In the genomic region with DNA sequence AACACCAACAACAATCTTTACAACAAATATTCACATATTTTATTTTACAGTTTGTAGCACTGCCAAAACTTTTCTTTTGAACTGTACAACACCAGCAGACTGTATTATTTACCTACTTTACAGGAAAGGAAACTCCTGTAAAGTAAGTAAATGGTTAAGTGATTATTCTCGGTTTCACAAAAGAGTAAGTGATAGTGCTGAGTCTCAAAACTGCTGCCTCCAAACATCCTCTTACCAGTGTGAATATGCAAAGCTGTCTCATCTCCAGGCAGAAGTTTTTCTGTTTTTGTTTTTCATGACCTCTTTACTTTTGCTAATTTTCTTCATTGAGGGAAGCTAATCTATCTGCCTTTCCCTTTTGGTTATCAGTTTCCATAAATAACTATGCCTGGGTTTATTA, we compare ENCODE assay signal across 20 cellular contexts.
DNase-seq lines count a peak whose midpoint lies in the region; ATAC-seq, FAIRE-seq and TF ChIP-seq lines count a peak whose summit lies in the region.
"Had no signal": no experiment of that assay in that cellular context is flagged by ENCODE, and none has a peak within 500 bp of the region (broad histone marks: within the 10 kb centered on the region; RNA-seq: fewer than 3 reads in every experiment).

No MANE protein-coding gene starts in this region.

- H3K4me2 ChIP-seq in keratinocyte (ENCODE audit: control insufficient read depth, extremely low read depth, insufficient read depth, low read depth, low read length) = no peak overlapping the region

- no peaks in the 10 kb centered on the region for H3K36me3 ChIP-seq in keratinocyte (ENCODE audit: control insufficient read depth in 2 of 2, extremely low read depth in 1 of 2, insufficient read depth in 2 of 2, low read length in 2 of 2)
- H3K36me3 ChIP-seq in vagina = no peaks in the 10 kb centered on the region

- no peak overlapping the region for H2AFZ ChIP-seq in keratinocyte (ENCODE audit: control insufficient read depth, low read length)

- no peaks in the 10 kb centered on the region for H3K27me3 ChIP-seq in keratinocyte (ENCODE audit: control insufficient read depth, extremely low read depth, insufficient read depth, low read length)
- H3K27me3 ChIP-seq in vagina = no peaks in the 10 kb centered on the region
- H3K27me3 ChIP-seq: testis had no signal

- peak overlapping the region; percentile 70 for H3K27ac Mint-ChIP-seq in activated CD4-positive, alpha-beta T cell treated with anti-CD3 and anti-CD28 coated beads, Interleukin-2, amount 10 ng/mL, durations not matched to agents 24 days and 14 days
- H3K27ac Mint-ChIP-seq: activated T-cell treated with anti-CD3 and anti-CD28 coated beads, Interleukin-2, amount 50 U/mL, for 24 hours had no signal

- no peaks in the 10 kb centered on the region for H3K9me1 ChIP-seq in keratinocyte (ENCODE audit: control insufficient read depth, extremely low read depth, insufficient read depth, low read length)

- FAIRE-seq in keratinocyte (lab: Jason Lieb, UNC) = peak; percentile 68
- FAIRE-seq: frontal cortex, kidney, TTC549 had no signal

- H3K27ac ChIP-seq in keratinocyte (ENCODE audit: control insufficient read depth, insufficient read depth, low read length) = no peak overlapping the region
- no peak overlapping the region for H3K27ac ChIP-seq in vagina
- H3K27ac ChIP-seq: RWPE1, testis had no signal

- no peak for DNase-seq in activated CD4-positive, alpha-beta T cell treated with anti-CD3 and anti-CD28 coated beads, Interleukin-2, amount 10 ng/mL, durations not matched to agents 24 days and 14 days
- DNase-seq in activated CD4-positive, alpha-beta T cell treated with anti-CD3 and anti-CD28 coated beads for 1 hour = no peak
- DNase-seq in keratinocyte (ENCODE audit: low read depth, low spot score) = no peak
- no peak for DNase-seq in iPS-NIHi7 (ENCODE audit: extremely low spot score)
- DNase-seq in vagina (ENCODE audit: extremely low spot score in 2 of 2) = no peak
- no peak for DNase-seq in stimulated activated CD4-positive, alpha-beta T cell treated with anti-CD3 and anti-CD28 coated beads, Interleukin-12 subunit alpha, Interleukin-12 subunit beta, amount 100 ng/mL, for 4 hours
- DNase-seq: 8988T; activated T-cell treated with anti-CD3 and anti-CD28 coated beads, Interleukin-2, amount 50 U/mL, for 24 hours; anterior cingulate cortex; GOT3; kidney; naive thymus-derived CD4-positive, alpha-beta T cell; NCI-H226; testis had no signal

- intact Hi-C loops in activated CD4-positive, alpha-beta T cell treated with anti-CD3 and anti-CD28 coated beads, Interleukin-2, amount 10 ng/mL, durations not matched to agents 24 days and 14 days (cut with micrococcal nuclease) = no loop called here
- intact Hi-C loops in vagina (cut with DNase I) = no loop called here

- H3K4me1 Mint-ChIP-seq in activated CD4-positive, alpha-beta T cell treated with anti-CD3 and anti-CD28 coated beads, Interleukin-2, amount 10 ng/mL, durations not matched to agents 24 days and 14 days = peaks cover 30% of the 10 kb centered on the region

- ATAC-seq in GM21717 (IDR thresholded peaks at IDR 0.05; ENCODE audit: unreplicated experiment) = peak; percentile 85
- peak; percentile 99 for ATAC-seq in HG03175 (IDR thresholded peaks at IDR 0.05; ENCODE audit: unreplicated experiment)
- ATAC-seq: naive thymus-derived CD4-positive, alpha-beta T cell; sciatic nerve had no signal

- no peaks in the 10 kb centered on the region for H3K27me3 Mint-ChIP-seq in activated CD4-positive, alpha-beta T cell treated with anti-CD3 and anti-CD28 coated beads, Interleukin-2, amount 10 ng/mL, durations not matched to agents 24 days and 14 days

- H3K9me3 Mint-ChIP-seq in activated CD4-positive, alpha-beta T cell treated with anti-CD3 and anti-CD28 coated beads, Interleukin-2, amount 10 ng/mL, durations not matched to agents 24 days and 14 days = peaks cover 12% of the 10 kb centered on the region

- H3K4me1 ChIP-seq in keratinocyte (ENCODE audit: control insufficient read depth, extremely low read depth, insufficient read depth, low read length) (no peaks in the 10 kb centered on the region), vagina (no peaks in the 10 kb centered on the region)
- H3K4me1 ChIP-seq: testis had no signal

- peaks cover 15% of the 10 kb centered on the region for H3K36me3 Mint-ChIP-seq in activated CD4-positive, alpha-beta T cell treated with anti-CD3 and anti-CD28 coated beads, Interleukin-2, amount 10 ng/mL, durations not matched to agents 24 days and 14 days (ENCODE audit: low read depth)

- H3K79me2 ChIP-seq in keratinocyte (ENCODE audit: control insufficient read depth, insufficient read depth, low read length) = no peaks in the 10 kb centered on the region

- no peak for TF ChIP-seq POLR2A in vagina (IDR thresholded peaks at IDR 0.05)

- dilution Hi-C loops in keratinocyte (cut with MboI; ENCODE audit: extremely low pct_ligation_motif_present, low sequenced_read_pairs) = no loop called here

- no peaks in the 10 kb centered on the region for H4K20me1 ChIP-seq in keratinocyte (ENCODE audit: control insufficient read depth, extremely low read depth, insufficient read depth, low read length)

- no peak overlapping the region for H3K9ac ChIP-seq in keratinocyte (ENCODE audit: control insufficient read depth, extremely low read depth, insufficient read depth, low read length)

- no peaks in the 10 kb centered on the region for H3K9me3 ChIP-seq in keratinocyte (ENCODE audit: control insufficient read depth, low read depth, low read length)
- H3K9me3 ChIP-seq in vagina = no peaks in the 10 kb centered on the region
- H3K9me3 ChIP-seq: testis had no signal

- H3K4me3 ChIP-seq in keratinocyte (ENCODE audit: control insufficient read depth in 2 of 3, extremely low read depth in 1 of 3, insufficient read depth in 2 of 3, low read depth in 1 of 3, low read length in 3 of 3) (no peak overlapping the region), vagina (no peak overlapping the region)
- H3K4me3 ChIP-seq: testis had no signal

- no peak for TF ChIP-seq CTCF in keratinocyte (optimal IDR thresholded peaks at IDR 0.05 in 1 of 3, IDR thresholded peaks at IDR 0.05 in 1 of 3, conservative IDR thresholded peaks at IDR 0.05 in 1 of 3; ENCODE audit: extremely low read depth in 1 of 3, insufficient read depth in 2 of 3, low read length in 3 of 3)
- TF ChIP-seq CTCF in vagina (IDR thresholded peaks at IDR 0.05) = no peak

- peak overlapping the region; percentile 32 for H3K4me3 Mint-ChIP-seq in activated CD4-positive, alpha-beta T cell treated with anti-CD3 and anti-CD28 coated beads, Interleukin-2, amount 10 ng/mL, durations not matched to agents 24 days and 14 days
- H3K4me3 Mint-ChIP-seq: activated T-cell treated with anti-CD3 and anti-CD28 coated beads, Interleukin-2, amount 50 U/mL, for 24 hours; naive thymus-derived CD4-positive, alpha-beta T cell had no signal
